Comparison of ENCODE assay signal across 8 cellular contexts in genomic region chr7:47786557-47787248, GRCh38.
DNase-seq lines count a peak whose midpoint lies in the region; ATAC-seq, FAIRE-seq and TF ChIP-seq lines count a peak whose summit lies in the region.

No MANE protein-coding gene starts in this region.

- no peaks in the 10 kb centered on the region for H3K9me3 Mint-ChIP-seq in T-helper 2 cell treated with Interferon-gamma antibody and Interleukin-4, amounts not matched to agents 5 μg/mL and 100 μg/mL, for 36 hours

- H3K27me3 Mint-ChIP-seq in T-helper 2 cell treated with Interferon-gamma antibody and Interleukin-4, amounts not matched to agents 5 μg/mL and 100 μg/mL, for 36 hours (ENCODE audit: low read depth): peaks cover 2% of the 10 kb centered on the region

- FAIRE-seq in keratinocyte (lab: Jason Lieb, UNC): peak; percentile 94

- peak overlapping the region; percentile 68 for H3K4me2 ChIP-seq in keratinocyte (ENCODE audit: control insufficient read depth, extremely low read depth, insufficient read depth, low read depth, low read length)

- H3K4me3 ChIP-seq in HFF-Myc (replicated peaks; ENCODE audit: low read depth, low read length): no peak overlapping the region
- H3K4me3 ChIP-seq in astrocyte of the spinal cord (ENCODE audit: low read depth, low read length): no peak overlapping the region
- H3K4me3 ChIP-seq in keratinocyte (ENCODE audit: control insufficient read depth in 2 of 3, extremely low read depth in 1 of 3, insufficient read depth in 2 of 3, low read depth in 1 of 3, low read length in 3 of 3): peak overlapping the region in 2 of 3 experiments; percentile 23 to 34
- H3K4me3 ChIP-seq in stomach smooth muscle (ENCODE audit: low read length in 2 of 2): peak overlapping the region in 1 of 2 donors; percentile 11

- no peak overlapping the region for H3K27ac Mint-ChIP-seq in T-helper 2 cell treated with Interferon-gamma antibody and Interleukin-4, amounts not matched to agents 5 μg/mL and 100 μg/mL, for 36 hours

- H3K9me3 ChIP-seq in keratinocyte (ENCODE audit: control insufficient read depth, low read depth, low read length) (no peaks in the 10 kb centered on the region), stomach smooth muscle (ENCODE audit: control insufficient read depth in 2 of 2, low read length in 2 of 2) (no peaks in the 10 kb centered on the region)

- H3K79me2 ChIP-seq in keratinocyte (ENCODE audit: control insufficient read depth, insufficient read depth, low read length): no peaks in the 10 kb centered on the region

- peak; percentile 96 for DNase-seq in HFF-Myc (ENCODE audit: extremely low read depth, low read depth)
- peak; percentile 99 for DNase-seq in astrocyte of the spinal cord (ENCODE audit: low read depth, low spot score)
- DNase-seq in keratinocyte (ENCODE audit: low read depth, low spot score): peak; percentile 88
- no peak for DNase-seq in DMS153 treated with DMSO at 0.1 percent for 48 hours (lab: John Stamatoyannopoulos, UW; ENCODE audit: unreplicated experiment)
- DNase-seq in OCI-M1 (lab: John Stamatoyannopoulos, UW): no peak
- no peak for DNase-seq in T-helper 2 cell treated with Interferon-gamma antibody and Interleukin-4, amounts not matched to agents 5 μg/mL and 100 μg/mL, for 36 hours (ENCODE audit: low spot score)

- H2AFZ ChIP-seq in keratinocyte (ENCODE audit: control insufficient read depth, low read length): peak overlapping the region; percentile 58

- ATAC-seq in HG03135 (IDR thresholded peaks at IDR 0.05; ENCODE audit: unreplicated experiment): no peak

- H3K27me3 ChIP-seq in keratinocyte (ENCODE audit: control insufficient read depth, extremely low read depth, insufficient read depth, low read length) (no peaks in the 10 kb centered on the region), stomach smooth muscle (ENCODE audit: control insufficient read depth in 1 of 2, insufficient read depth in 2 of 2, low read length in 2 of 2) (no peaks in the 10 kb centered on the region)

- H3K4me1 ChIP-seq in keratinocyte (ENCODE audit: control insufficient read depth, extremely low read depth, insufficient read depth, low read length) (peaks cover 56% of the 10 kb centered on the region), stomach smooth muscle (ENCODE audit: control insufficient read depth, insufficient read depth, low read length) (peaks cover 34% of the 10 kb centered on the region)

- H3K9me1 ChIP-seq in keratinocyte (ENCODE audit: control insufficient read depth, extremely low read depth, insufficient read depth, low read length): no peaks in the 10 kb centered on the region

- no peak overlapping the region for H3K4me3 Mint-ChIP-seq in T-helper 2 cell treated with Interferon-gamma antibody and Interleukin-4, amounts not matched to agents 5 μg/mL and 100 μg/mL, for 36 hours

- dilution Hi-C loops in keratinocyte (cut with MboI; ENCODE audit: extremely low pct_ligation_motif_present, low sequenced_read_pairs): no loop called here

- H3K36me3 ChIP-seq in keratinocyte (ENCODE audit: control insufficient read depth in 2 of 2, extremely low read depth in 1 of 2, insufficient read depth in 2 of 2, low read length in 2 of 2) (no peaks in the 10 kb centered on the region), stomach smooth muscle (ENCODE audit: control insufficient read depth in 2 of 2, insufficient read depth in 2 of 2, low read length in 2 of 2) (no peaks in the 10 kb centered on the region)

- no peaks in the 10 kb centered on the region for H3K4me1 Mint-ChIP-seq in T-helper 2 cell treated with Interferon-gamma antibody and Interleukin-4, amounts not matched to agents 5 μg/mL and 100 μg/mL, for 36 hours (ENCODE audit: low read depth)

- no peak for TF ChIP-seq CTCF in HFF-Myc (IDR thresholded peaks at IDR 0.05; ENCODE audit: low read depth, low read length, missing control alignments)
- TF ChIP-seq CTCF in astrocyte of the spinal cord (IDR thresholded peaks at IDR 0.05; ENCODE audit: low read depth, low read length): no peak
- TF ChIP-seq CTCF in keratinocyte (optimal IDR thresholded peaks at IDR 0.05 in 1 of 3, IDR thresholded peaks at IDR 0.05 in 1 of 3, conservative IDR thresholded peaks at IDR 0.05 in 1 of 3; ENCODE audit: extremely low read depth in 1 of 3, insufficient read depth in 2 of 3, low read length in 3 of 3): no peak

- H3K36me3 Mint-ChIP-seq in T-helper 2 cell treated with Interferon-gamma antibody and Interleukin-4, amounts not matched to agents 5 μg/mL and 100 μg/mL, for 36 hours (ENCODE audit: low read depth): no peaks in the 10 kb centered on the region

- H4K20me1 ChIP-seq in keratinocyte (ENCODE audit: control insufficient read depth, extremely low read depth, insufficient read depth, low read length): no peaks in the 10 kb centered on the region

- in situ Hi-C loops in astrocyte of the spinal cord (cut with HindIII; ENCODE audit: low sequenced_read_pairs): no loop called here

- H3K27ac ChIP-seq in keratinocyte (ENCODE audit: control insufficient read depth, insufficient read depth, low read length): peak overlapping the region; percentile 97
- H3K27ac ChIP-seq in stomach smooth muscle (ENCODE audit: low read length): peak overlapping the region; percentile 60

- H3K9ac ChIP-seq in keratinocyte (ENCODE audit: control insufficient read depth, extremely low read depth, insufficient read depth, low read length) (peak overlapping the region; percentile 74), stomach smooth muscle (ENCODE audit: low read length in 2 of 2) (peak overlapping the region in 1 of 2 donors; percentile 48)

Comparison
In these comparisons a context has a peak if more than half of its experiments do, and no peak if none do; other contexts are left out.
1. DNase-seq: peak in HFF-Myc (single experiment), astrocyte of the spinal cord (single experiment) and keratinocyte (single experiment); none in DMS153 treated with DMSO at 0.1 percent for 48 hours (single experiment), OCI-M1 (single experiment) and T-helper 2 cell treated with Interferon-gamma antibody and Interleukin-4, amounts not matched to agents 5 μg/mL and 100 μg/mL, for 36 hours (single experiment).
2. H3K4me3 ChIP-seq: peak in keratinocyte (2 of 3); none in HFF-Myc (single experiment) and astrocyte of the spinal cord (single experiment).